In the genomic region with DNA sequence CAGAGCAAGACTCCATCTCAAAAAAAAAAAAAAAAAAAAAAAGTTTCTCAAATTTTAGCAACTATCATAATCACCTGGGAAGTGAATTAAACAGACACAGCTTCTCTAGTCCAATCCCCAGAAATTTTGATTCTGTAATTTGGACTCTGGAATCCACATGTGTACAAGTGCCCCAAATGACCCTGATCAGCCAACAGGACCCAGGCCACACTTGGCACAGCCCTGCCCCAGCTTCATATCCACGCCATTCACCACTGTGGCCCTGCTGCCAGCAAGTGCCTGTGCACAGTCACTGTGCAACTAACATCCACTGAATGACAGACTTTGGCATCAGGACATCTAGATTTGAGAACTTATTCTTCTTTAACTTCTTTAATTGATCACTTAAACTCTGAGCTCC, we compare ENCODE assay signal across 21 cellular contexts. TPM values are rescaled to one million over a fixed set of nuclear protein-coding genes. Genes with fewer than 3 reads are reported as not detected.
A peak's percentile ranks its signal among the peaks of the same experiment; 100 is the strongest.
DNase-seq lines count a peak whose midpoint lies in the region; ATAC-seq and TF ChIP-seq lines count a peak whose summit lies in the region.
"Had no signal": no experiment of that assay in that cellular context is flagged by ENCODE, and none has a peak within 500 bp of the region (broad histone marks: within the 10 kb centered on the region; RNA-seq: fewer than 3 reads in every experiment).

No MANE protein-coding gene starts in this region.

- intact Hi-C loops in natural killer cell (cut with micrococcal nuclease) = no loop called here
- intact Hi-C loops in activated T-helper 2 cell treated with anti-CD3 and anti-CD28 coated beads, Interferon-gamma antibody, Interleukin-2, Interleukin-4, amounts not matched to agents 10 μg/mL and 5 μg/mL and 100 μg/mL, durations not matched to agents 14 hours and 24 hours and 36 hours (cut with micrococcal nuclease) = no loop called here

- peak overlapping the region; percentile 16 for H3K27ac Mint-ChIP-seq in activated T-cell treated with anti-CD3 and anti-CD28 coated beads, Interleukin-2, amount 50 U/mL, for 24 hours
- H3K27ac Mint-ChIP-seq in natural killer cell treated with Interleukin-12 subunit alpha and Interleukin-12 subunit beta and Interleukin-15 and Interleukin-18, amount 100 ng/mL, for 72 hours = peak overlapping the region; percentile 61 to 86
- H3K27ac Mint-ChIP-seq in natural killer cell = no peak overlapping the region
- H3K27ac Mint-ChIP-seq in activated T-helper 2 cell treated with anti-CD3 and anti-CD28 coated beads, Interferon-gamma antibody, Interleukin-2, Interleukin-4, amounts not matched to agents 10 μg/mL and 5 μg/mL and 100 μg/mL, durations not matched to agents 14 hours and 24 hours and 36 hours = peak overlapping the region; percentile 83
- H3K27ac Mint-ChIP-seq: CD4-positive, CD25-positive, alpha-beta regulatory T cell; H9 had no signal

- ATAC-seq in natural killer cell treated with Interleukin-12 subunit alpha and Interleukin-12 subunit beta and Interleukin-15 and Interleukin-18, amount 100 ng/mL, for 72 hours = no peak
- no peak for ATAC-seq in natural killer cell
- ATAC-seq: GM12878 had no signal

- peaks cover 82% of the 10 kb centered on the region for H3K4me1 Mint-ChIP-seq in activated T-cell treated with anti-CD3 and anti-CD28 coated beads, Interleukin-2, amount 50 U/mL, for 24 hours (ENCODE audit: low read depth)
- peaks cover 70 to 73% of the 10 kb centered on the region in 2 donors for H3K4me1 Mint-ChIP-seq in natural killer cell treated with Interleukin-12 subunit alpha and Interleukin-12 subunit beta and Interleukin-15 and Interleukin-18, amount 100 ng/mL, for 72 hours (ENCODE audit: low read depth in 2 of 2)
- H3K4me1 Mint-ChIP-seq in natural killer cell = peaks cover 21 to 22% of the 10 kb centered on the region in 2 donors
- H3K4me1 Mint-ChIP-seq in activated T-helper 2 cell treated with anti-CD3 and anti-CD28 coated beads, Interferon-gamma antibody, Interleukin-2, Interleukin-4, amounts not matched to agents 10 μg/mL and 5 μg/mL and 100 μg/mL, durations not matched to agents 14 hours and 24 hours and 36 hours (ENCODE audit: low read depth) = peaks cover 72% of the 10 kb centered on the region

- DNase-seq in activated T-cell treated with anti-CD3 and anti-CD28 coated beads, Interleukin-2, amount 50 U/mL, for 24 hours = no peak
- DNase-seq in activated T-cell treated with anti-CD3 and anti-CD28 coated beads for 4 hours (no peak), natural killer cell (no peak), islet precursor cell (no peak), LoVo (ENCODE audit: low spot score) (no peak)
- no peak for DNase-seq in natural killer cell treated with Interleukin-12 subunit alpha and Interleukin-12 subunit beta and Interleukin-15 and Interleukin-18, amount 100 ng/mL, for 72 hours (ENCODE audit: low spot score)
- DNase-seq in activated T-helper 2 cell treated with anti-CD3 and anti-CD28 coated beads, Interferon-gamma antibody, Interleukin-2, Interleukin-4, amounts not matched to agents 10 μg/mL and 5 μg/mL and 100 μg/mL, durations not matched to agents 14 hours and 24 hours and 36 hours (ENCODE audit: low spot score) = no peak
- DNase-seq: ACHN; BE2C; C1 segment of cervical spinal cord; CD4-positive, CD25-positive, alpha-beta regulatory T cell; CD8-positive, alpha-beta memory T cell; COR-L47; DMS 273 treated with DMSO at 0.1 percent for 48 hours; DMS53; DND-41; EL; H9 had no signal

- no peaks in the 10 kb centered on the region for H3K27me3 Mint-ChIP-seq in activated T-cell treated with anti-CD3 and anti-CD28 coated beads, Interleukin-2, amount 50 U/mL, for 24 hours
- no peaks in the 10 kb centered on the region for H3K27me3 Mint-ChIP-seq in natural killer cell treated with Interleukin-12 subunit alpha and Interleukin-12 subunit beta and Interleukin-15 and Interleukin-18, amount 100 ng/mL, for 72 hours
- peaks cover 0 to 2% of the 10 kb centered on the region in 2 donors for H3K27me3 Mint-ChIP-seq in natural killer cell (ENCODE audit: low read depth in 2 of 2)
- no peaks in the 10 kb centered on the region for H3K27me3 Mint-ChIP-seq in activated T-helper 2 cell treated with anti-CD3 and anti-CD28 coated beads, Interferon-gamma antibody, Interleukin-2, Interleukin-4, amounts not matched to agents 10 μg/mL and 5 μg/mL and 100 μg/mL, durations not matched to agents 14 hours and 24 hours and 36 hours (ENCODE audit: low read depth)
- H3K27me3 Mint-ChIP-seq: CD8-positive, alpha-beta memory T cell had no signal

- no peaks in the 10 kb centered on the region for H3K36me3 Mint-ChIP-seq in activated T-cell treated with anti-CD3 and anti-CD28 coated beads, Interleukin-2, amount 50 U/mL, for 24 hours (ENCODE audit: low read depth)
- H3K36me3 Mint-ChIP-seq in natural killer cell treated with Interleukin-12 subunit alpha and Interleukin-12 subunit beta and Interleukin-15 and Interleukin-18, amount 100 ng/mL, for 72 hours = no peaks in the 10 kb centered on the region
- H3K36me3 Mint-ChIP-seq in natural killer cell = no peaks in the 10 kb centered on the region
- H3K36me3 Mint-ChIP-seq in activated T-helper 2 cell treated with anti-CD3 and anti-CD28 coated beads, Interferon-gamma antibody, Interleukin-2, Interleukin-4, amounts not matched to agents 10 μg/mL and 5 μg/mL and 100 μg/mL, durations not matched to agents 14 hours and 24 hours and 36 hours (ENCODE audit: low read depth) = peaks cover 21% of the 10 kb centered on the region
- H3K36me3 Mint-ChIP-seq: CD4-positive, CD25-positive, alpha-beta regulatory T cell; CD8-positive, alpha-beta memory T cell had no signal

- H3K9me3 Mint-ChIP-seq in activated T-cell treated with anti-CD3 and anti-CD28 coated beads, Interleukin-2, amount 50 U/mL, for 24 hours = no peaks in the 10 kb centered on the region
- H3K9me3 Mint-ChIP-seq in natural killer cell treated with Interleukin-12 subunit alpha and Interleukin-12 subunit beta and Interleukin-15 and Interleukin-18, amount 100 ng/mL, for 72 hours = peaks cover 3% of the 10 kb centered on the region
- H3K9me3 Mint-ChIP-seq in natural killer cell = no peaks in the 10 kb centered on the region
- H3K9me3 Mint-ChIP-seq in activated T-helper 2 cell treated with anti-CD3 and anti-CD28 coated beads, Interferon-gamma antibody, Interleukin-2, Interleukin-4, amounts not matched to agents 10 μg/mL and 5 μg/mL and 100 μg/mL, durations not matched to agents 14 hours and 24 hours and 36 hours = peaks cover 2% of the 10 kb centered on the region
- H3K9me3 Mint-ChIP-seq: CD8-positive, alpha-beta memory T cell; H9 had no signal

- no peak overlapping the region for H3K4me3 Mint-ChIP-seq in activated T-cell treated with anti-CD3 and anti-CD28 coated beads, Interleukin-2, amount 50 U/mL, for 24 hours
- peak overlapping the region; percentile 32 for H3K4me3 Mint-ChIP-seq in natural killer cell treated with Interleukin-12 subunit alpha and Interleukin-12 subunit beta and Interleukin-15 and Interleukin-18, amount 100 ng/mL, for 72 hours
- no peak overlapping the region for H3K4me3 Mint-ChIP-seq in natural killer cell
- no peak overlapping the region for H3K4me3 Mint-ChIP-seq in activated T-helper 2 cell treated with anti-CD3 and anti-CD28 coated beads, Interferon-gamma antibody, Interleukin-2, Interleukin-4, amounts not matched to agents 10 μg/mL and 5 μg/mL and 100 μg/mL, durations not matched to agents 14 hours and 24 hours and 36 hours (ENCODE audit: low read depth)
- H3K4me3 Mint-ChIP-seq: CD4-positive, CD25-positive, alpha-beta regulatory T cell; CD8-positive, alpha-beta memory T cell; H9 had no signal

- no peak for TF ChIP-seq CTCF in natural killer cell (IDR thresholded peaks at IDR 0.05)

RNA-seq across cellular contexts. Expression of a gene that starts 14.1 kb away (rescaled TPM):
- 1 to 10 TPM; 2.7 to 3.2 TPM for total RNA-seq in natural killer cell treated with Interleukin-12 subunit alpha and Interleukin-12 subunit beta and Interleukin-15 and Interleukin-18, amount 100 ng/mL, for 72 hours
- not detected for total RNA-seq in natural killer cell
- total RNA-seq in activated T-helper 2 cell treated with anti-CD3 and anti-CD28 coated beads, Interferon-gamma antibody, Interleukin-2, Interleukin-4, amounts not matched to agents 10 μg/mL and 5 μg/mL and 100 μg/mL, durations not matched to agents 14 hours and 24 hours and 36 hours = 82.6 and 87.2 TPM in 2 replicates
- total RNA-seq: CD4-positive, CD25-positive, alpha-beta regulatory T cell; G401; GM12878; H1; H9 had no signal

Comparison
In these comparisons a context has a peak if more than half of its experiments do, and no peak if none do; other contexts are left out.
1. H3K27ac Mint-ChIP-seq: peak in activated T-cell treated with anti-CD3 and anti-CD28 coated beads, Interleukin-2, amount 50 U/mL, for 24 hours (single experiment), natural killer cell treated with Interleukin-12 subunit alpha and Interleukin-12 subunit beta and Interleukin-15 and Interleukin-18, amount 100 ng/mL, for 72 hours (2 of 2) and activated T-helper 2 cell treated with anti-CD3 and anti-CD28 coated beads, Interferon-gamma antibody, Interleukin-2, Interleukin-4, amounts not matched to agents 10 μg/mL and 5 μg/mL and 100 μg/mL, durations not matched to agents 14 hours and 24 hours and 36 hours (single experiment); none in natural killer cell (0 of 2).
2. RNA of a gene that starts 14.1 kb away (total RNA-seq): 82.6 to 87.2 TPM in activated T-helper 2 cell treated with anti-CD3 and anti-CD28 coated beads, Interferon-gamma antibody, Interleukin-2, Interleukin-4, amounts not matched to agents 10 μg/mL and 5 μg/mL and 100 μg/mL, durations not matched to agents 14 hours and 24 hours and 36 hours; 2.7 to 3.2 TPM in natural killer cell treated with Interleukin-12 subunit alpha and Interleukin-12 subunit beta and Interleukin-15 and Interleukin-18, amount 100 ng/mL, for 72 hours and not detected in natural killer cell; every median in the first group is over 10 times any median in the second.